ENCODE assay signal across 27 cellular contexts in genomic region chr1:110697606-110698005, GRCh38. TPM values are rescaled to one million over a fixed set of nuclear protein-coding genes. Genes with fewer than 3 reads are reported as not detected.
"Had no signal": no experiment of that assay in that cellular context is flagged by ENCODE, and none has a peak within 500 bp of the region (broad histone marks: within the 10 kb centered on the region; RNA-seq: fewer than 3 reads in every experiment).

No MANE protein-coding gene starts in this region.

- H3K27ac ChIP-seq: stomach, suprapubic skin, testis, thoracic aorta, thyroid gland, tibial artery, tibial nerve, transverse colon, upper lobe of left lung, upper lobe of right lung, uterus, vagina had no signal

- DNase-seq: stimulated activated CD4-positive, alpha-beta T cell treated with anti-CD3 and anti-CD28 coated beads, Interleukin-2, amount 100 ng/mL, for 24 hours; stimulated activated CD4-positive, alpha-beta T cell treated with anti-CD3 and anti-CD28 coated beads, Interleukin-2, amount 100 ng/mL, for 48 hours; stimulated activated CD4-positive, alpha-beta T cell treated with anti-CD3 and anti-CD28 coated beads, Interleukin-4, amount 100 ng/mL, for 1 hour; stimulated activated CD4-positive, alpha-beta T cell treated with anti-CD3 and anti-CD28 coated beads, Interleukin-4, amount 100 ng/mL, for 24 hours; stimulated activated CD4-positive, alpha-beta T cell treated with anti-CD3 and anti-CD28 coated beads, Interleukin-4, amount 100 ng/mL, for 4 hours; stimulated activated CD8-positive, alpha-beta memory T cell treated with anti-CD3 and anti-CD28 coated beads, Interleukin-4, amount 100 ng/mL, for 48 hours; stimulated activated naive CD4-positive, alpha-beta T cell; stimulated activated naive CD4-positive, alpha-beta T cell treated with Interleukin-2 at 50 U/mL for 16 hours; stimulated activated naive CD8-positive, alpha-beta T cell treated with anti-CD3 and anti-CD28 coated beads, Interleukin-15, amount 100 ng/mL, for 72 hours; stimulated activated naive CD8-positive, alpha-beta T cell treated with anti-CD3 and anti-CD28 coated beads, Interleukin-15, Interleukin-2, amounts not matched to agents 100 U/mL and 50 U/mL, for 24 hours; stomach; substantia nigra; testis; thyroid gland; tibial artery; transverse colon; upper lobe of left lung; upper lobe of right lung; uterus had no signal

- H3K27me3 ChIP-seq: stomach, suprapubic skin, testis, thyroid gland, tibial artery, tibial nerve, transverse colon, upper lobe of left lung, upper lobe of right lung, uterus, vagina had no signal

- H3K27me3 Mint-ChIP-seq: stimulated activated memory B cell treated with anti-CD40 and anti-IgM and Interleukin-4, amounts not matched to agents 10 μg/mL and 1 μg/mL and 100 μg/mL, for 72 hours; stimulated activated naive CD8-positive, alpha-beta T cell treated with anti-CD3 and anti-CD28 coated beads, Interleukin-15, amount 100 ng/mL, for 72 hours; stimulated activated naive CD8-positive, alpha-beta T cell treated with anti-CD3 and anti-CD28 coated beads, Interleukin-15, Interleukin-2, amounts not matched to agents 100 ng/mL and 50 ng/mL, for 24 hours had no signal

- H3K4me1 ChIP-seq: stomach, suprapubic skin, testis, thyroid gland, tibial artery, tibial nerve, transverse colon, upper lobe of left lung, upper lobe of right lung, uterus, vagina had no signal

- H3K27ac Mint-ChIP-seq: stimulated activated effector memory CD8-positive, alpha-beta T cell treated with anti-CD3 and anti-CD28 coated beads, Interleukin-12 subunit alpha, Interleukin-12 subunit beta, amount 100 ng/mL, for 72 hours; stimulated activated memory B cell treated with anti-CD40 and anti-IgM and Interleukin-4, amounts not matched to agents 10 μg/mL and 1 μg/mL and 100 μg/mL, for 72 hours; stimulated activated naive CD8-positive, alpha-beta T cell treated with anti-CD3 and anti-CD28 coated beads, Interleukin-15, amount 100 ng/mL, for 72 hours; stimulated activated naive CD8-positive, alpha-beta T cell treated with anti-CD3 and anti-CD28 coated beads, Interleukin-15, Interleukin-2, amounts not matched to agents 100 ng/mL and 50 ng/mL, for 24 hours; type B pancreatic cell had no signal

- ATAC-seq: stimulated activated effector memory CD8-positive, alpha-beta T cell treated with anti-CD3 and anti-CD28 coated beads, Interleukin-12 subunit alpha, Interleukin-12 subunit beta, amount 100 ng/mL, for 72 hours; stimulated activated memory B cell treated with anti-CD40 and anti-IgM and Interleukin-4, amounts not matched to agents 10 μg/mL and 1 μg/mL and 100 μg/mL, for 72 hours; stimulated activated naive CD8-positive, alpha-beta T cell treated with anti-CD3 and anti-CD28 coated beads, Interleukin-15, amount 100 ng/mL, for 72 hours; stimulated activated naive CD8-positive, alpha-beta T cell treated with anti-CD3 and anti-CD28 coated beads, Interleukin-15, Interleukin-2, amounts not matched to agents 100 U/mL and 50 U/mL, for 24 hours; upper lobe of right lung had no signal

- H3K4me1 Mint-ChIP-seq: stimulated activated effector memory CD8-positive, alpha-beta T cell treated with anti-CD3 and anti-CD28 coated beads, Interleukin-12 subunit alpha, Interleukin-12 subunit beta, amount 100 ng/mL, for 72 hours; stimulated activated memory B cell treated with anti-CD40 and anti-IgM and Interleukin-4, amounts not matched to agents 10 μg/mL and 1 μg/mL and 100 μg/mL, for 72 hours; stimulated activated naive CD8-positive, alpha-beta T cell treated with anti-CD3 and anti-CD28 coated beads, Interleukin-15, amount 100 ng/mL, for 72 hours had no signal

- H3K36me3 Mint-ChIP-seq: stimulated activated effector memory CD8-positive, alpha-beta T cell treated with anti-CD3 and anti-CD28 coated beads, Interleukin-12 subunit alpha, Interleukin-12 subunit beta, amount 100 ng/mL, for 72 hours; stimulated activated memory B cell treated with anti-CD40 and anti-IgM and Interleukin-4, amounts not matched to agents 10 μg/mL and 1 μg/mL and 100 μg/mL, for 72 hours; type B pancreatic cell had no signal

- H3K9me3 ChIP-seq: stomach, suprapubic skin, testis, thoracic aorta, thyroid gland, tibial artery, transverse colon, upper lobe of left lung, upper lobe of right lung, uterus, vagina had no signal

- H3K9me3 Mint-ChIP-seq: stimulated activated effector memory CD8-positive, alpha-beta T cell treated with anti-CD3 and anti-CD28 coated beads, Interleukin-12 subunit alpha, Interleukin-12 subunit beta, amount 100 ng/mL, for 72 hours; stimulated activated memory B cell treated with anti-CD40 and anti-IgM and Interleukin-4, amounts not matched to agents 10 μg/mL and 1 μg/mL and 100 μg/mL, for 72 hours; stimulated activated naive CD8-positive, alpha-beta T cell treated with anti-CD3 and anti-CD28 coated beads, Interleukin-15, amount 100 ng/mL, for 72 hours; type B pancreatic cell had no signal

- H3K4me3 Mint-ChIP-seq: stimulated activated effector memory CD8-positive, alpha-beta T cell treated with anti-CD3 and anti-CD28 coated beads, Interleukin-12 subunit alpha, Interleukin-12 subunit beta, amount 100 ng/mL, for 72 hours; stimulated activated memory B cell treated with anti-CD40 and anti-IgM and Interleukin-4, amounts not matched to agents 10 μg/mL and 1 μg/mL and 100 μg/mL, for 72 hours; stimulated activated naive CD8-positive, alpha-beta T cell treated with anti-CD3 and anti-CD28 coated beads, Interleukin-15, amount 100 ng/mL, for 72 hours; stimulated activated naive CD8-positive, alpha-beta T cell treated with anti-CD3 and anti-CD28 coated beads, Interleukin-15, Interleukin-2, amounts not matched to agents 100 ng/mL and 50 ng/mL, for 24 hours; type B pancreatic cell had no signal

- H3K4me3 ChIP-seq: stomach, suprapubic skin, testis, thoracic aorta, thyroid gland, tibial artery, tibial nerve, transverse colon, upper lobe of left lung, upper lobe of right lung, uterus, vagina had no signal

- H3K36me3 ChIP-seq: stomach, suprapubic skin, thoracic aorta, thyroid gland, tibial artery, tibial nerve, transverse colon, upper lobe of left lung, upper lobe of right lung, uterus, vagina had no signal

RNA-seq across cellular contexts. Expression of gene KCNA3, which starts 22.9 kb away (rescaled TPM):
- polyA plus RNA-seq: stomach had no signal
